21 cellular contexts compared by ENCODE assay signal in genomic region chr2:214484239-214484638, GRCh38.
DNase-seq lines count a peak whose midpoint lies in the region; ATAC-seq and TF ChIP-seq lines count a peak whose summit lies in the region.
"Had no signal": no experiment of that assay in that cellular context is flagged by ENCODE, and none has a peak within 500 bp of the region (broad histone marks: within the 10 kb centered on the region; RNA-seq: fewer than 3 reads in every experiment).

No MANE protein-coding gene starts in this region.

- peak; percentile 47 for DNase-seq in DMS153 treated with DMSO at 0.1 percent for 48 hours (lab: John Stamatoyannopoulos, UW; ENCODE audit: unreplicated experiment)
- peak; percentile 19 for DNase-seq in NCI-H2107 (lab: John Stamatoyannopoulos, UW)
- DNase-seq in Right ventricle myocardium superior: no peak
- DNase-seq in omental fat pad (ENCODE audit: low spot score): no peak
- no peak for DNase-seq in pons (ENCODE audit: low spot score)
- no peak for DNase-seq in KG1 (lab: John Stamatoyannopoulos, UW)
- no peak for DNase-seq in stimulated activated CD4-positive, alpha-beta T cell treated with anti-CD3 and anti-CD28 coated beads, Interleukin-2, amount 100 ng/mL, for 48 hours
- no peak for DNase-seq in SHP77 (lab: John Stamatoyannopoulos, UW)
- DNase-seq: activated CD8-positive, alpha-beta memory T cell treated with anti-CD3 and anti-CD28 coated beads for 24 hours; activated naive CD4-positive, alpha-beta T cell treated with Interleukin-2 at 50 U/mL for 16 hours; activated T-cell treated with anti-CD3 and anti-CD28 coated beads, Interleukin-2, amount 50 U/mL, for 24 hours; amniotic stem cell; CD4-positive, CD25-positive, alpha-beta regulatory T cell; DMS53; GF-D8; KBM-7; natural killer cell; NK-92 treated with Interleukin-12 subunit alpha and Interleukin-12 subunit beta, amount 100 ng/mL, for 24 hours; ovary; sigmoid colon had no signal

- intact Hi-C loops in Right ventricle myocardium superior (cut with DNase I): no loop called here

- peak; percentile 61 for ATAC-seq in Right ventricle myocardium superior (ENCODE audit: poor library complexity)
- peak; percentile 24 for ATAC-seq in omental fat pad (ENCODE audit: low FRiP score)
- ATAC-seq: HCT116, natural killer cell had no signal

- TF ChIP-seq CTCF in omental fat pad (IDR thresholded peaks at IDR 0.05): no peak

Comparison
In these comparisons a context has a peak if more than half of its experiments do, and no peak if none do; other contexts are left out.
1. DNase-seq: peak in DMS153 treated with DMSO at 0.1 percent for 48 hours (single experiment) and NCI-H2107 (single experiment); none in Right ventricle myocardium superior (single experiment), omental fat pad (single experiment), pons (single experiment), KG1 (single experiment), stimulated activated CD4-positive, alpha-beta T cell treated with anti-CD3 and anti-CD28 coated beads, Interleukin-2, amount 100 ng/mL, for 48 hours (0 of 2) and SHP77 (0 of 2).